18 cellular contexts compared by ENCODE assay signal in the genomic region with DNA sequence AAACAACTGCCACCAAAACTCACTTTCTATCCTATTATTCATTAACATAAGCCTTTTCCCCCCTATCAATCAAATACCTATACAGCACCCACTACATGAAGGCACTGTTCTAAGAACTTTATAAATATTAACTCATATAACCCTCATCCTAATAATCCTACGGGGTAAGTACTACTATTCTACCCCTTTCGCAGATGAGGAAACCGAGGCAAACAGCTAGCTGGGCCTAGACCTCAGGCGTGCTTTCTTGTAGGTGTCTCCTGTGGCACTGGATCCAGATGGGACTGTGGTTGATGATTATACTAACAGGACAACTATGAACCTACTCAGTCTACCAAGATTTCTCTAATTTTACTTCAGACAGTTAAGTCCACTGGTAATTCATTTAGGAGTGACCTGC.
DNase-seq lines count a peak whose midpoint lies in the region; ATAC-seq and TF ChIP-seq lines count a peak whose summit lies in the region.
"Had no signal": no experiment of that assay in that cellular context is flagged by ENCODE, and none has a peak within 500 bp of the region (broad histone marks: within the 10 kb centered on the region; RNA-seq: fewer than 3 reads in every experiment).

No MANE protein-coding gene starts in this region.

- peaks cover 3 to 23% of the 10 kb centered on the region in 2 donors for H3K36me3 Mint-ChIP-seq in activated T-cell treated with anti-CD3 and anti-CD28 coated beads, Interleukin-2, amount 50 U/mL, for 72 hours (ENCODE audit: insufficient read depth in 2 of 2)
- H3K36me3 Mint-ChIP-seq in activated T-cell treated with anti-CD3 and anti-CD28 coated beads, Interleukin-2, amount 50 U/mL, for 4 hours (ENCODE audit: insufficient read depth): peaks cover 27% of the 10 kb centered on the region
- H3K36me3 Mint-ChIP-seq in CD4-positive, alpha-beta memory T cell: peaks cover 54 to 75% of the 10 kb centered on the region in 2 donors
- peaks cover 95% of the 10 kb centered on the region for H3K36me3 Mint-ChIP-seq in activated T-helper 17 cell treated with anti-CD3 and anti-CD28 coated beads, Interleukin-2, amount 50 U/mL, for 72 hours (ENCODE audit: low read depth)
- H3K36me3 Mint-ChIP-seq in progenitor cell of endocrine pancreas (ENCODE audit: insufficient read depth): peaks cover 48% of the 10 kb centered on the region

- no peaks in the 10 kb centered on the region for H3K9me3 Mint-ChIP-seq in activated T-cell treated with anti-CD3 and anti-CD28 coated beads, Interleukin-2, amount 50 U/mL, for 72 hours
- H3K9me3 Mint-ChIP-seq in activated T-cell treated with anti-CD3 and anti-CD28 coated beads, Interleukin-2, amount 50 U/mL, for 4 hours: no peaks in the 10 kb centered on the region
- H3K9me3 Mint-ChIP-seq in CD4-positive, alpha-beta memory T cell: peaks cover 0 to 3% (median 0%) of the 10 kb centered on the region in 8 donors
- H3K9me3 Mint-ChIP-seq in activated T-helper 17 cell treated with anti-CD3 and anti-CD28 coated beads, Interleukin-2, amount 50 U/mL, for 72 hours: no peaks in the 10 kb centered on the region
- H3K9me3 Mint-ChIP-seq in progenitor cell of endocrine pancreas (ENCODE audit: low read depth): no peaks in the 10 kb centered on the region
- H3K9me3 Mint-ChIP-seq: CD8-positive, alpha-beta T cell had no signal

- no peaks in the 10 kb centered on the region for H3K4me1 Mint-ChIP-seq in activated T-cell treated with anti-CD3 and anti-CD28 coated beads, Interleukin-2, amount 50 U/mL, for 72 hours (ENCODE audit: low read depth)
- H3K4me1 Mint-ChIP-seq in activated T-cell treated with anti-CD3 and anti-CD28 coated beads, Interleukin-2, amount 50 U/mL, for 4 hours (ENCODE audit: low read depth): no peaks in the 10 kb centered on the region
- peaks cover 0 to 5% (median 3%) of the 10 kb centered on the region in 4 donors for H3K4me1 Mint-ChIP-seq in CD4-positive, alpha-beta memory T cell
- no peaks in the 10 kb centered on the region for H3K4me1 Mint-ChIP-seq in activated T-helper 17 cell treated with anti-CD3 and anti-CD28 coated beads, Interleukin-2, amount 50 U/mL, for 72 hours
- peaks cover 2% of the 10 kb centered on the region for H3K4me1 Mint-ChIP-seq in progenitor cell of endocrine pancreas (ENCODE audit: low read depth)

- TF ChIP-seq CTCF in progenitor cell of endocrine pancreas (IDR thresholded peaks at IDR 0.05; ENCODE audit: unreplicated experiment): no peak
- TF ChIP-seq CTCF in prostate gland (IDR thresholded peaks at IDR 0.05): no peak

- no peak for DNase-seq in activated T-cell treated with anti-CD3 and anti-CD28 coated beads, Interleukin-2, amount 50 U/mL, for 72 hours
- DNase-seq in activated T-cell treated with anti-CD3 and anti-CD28 coated beads, Interleukin-2, amount 50 U/mL, for 4 hours: no peak
- no peak for DNase-seq in CD4-positive, alpha-beta memory T cell
- DNase-seq in progenitor cell of endocrine pancreas (ENCODE audit: low spot score, unreplicated experiment) (no peak), NCI-H2196 treated with DMSO at 0.1 percent for 48 hours (lab: John Stamatoyannopoulos, UW; ENCODE audit: unreplicated experiment) (no peak), prostate gland (ENCODE audit: low spot score) (no peak)
- DNase-seq: CD8-positive, alpha-beta T cell; DMS79; GOT3; NCI-H1105 treated with DMSO at 0.1 percent for 48 hours; NCI-H1694; NCI-H2081 treated with DMSO at 0.1 percent for 48 hours; NK-92 treated with Interleukin-12 subunit alpha and Interleukin-12 subunit beta, amount 100 ng/mL, for 24 hours; Peyer's patch had no signal

- no peak overlapping the region for H3K4me3 ChIP-seq in CD4-positive, alpha-beta memory T cell (ENCODE audit: low read length in 2 of 2)
- H3K4me3 ChIP-seq in prostate gland: no peak overlapping the region
- H3K4me3 ChIP-seq: A549, BLaER1, Peyer's patch had no signal

- H3K9me3 ChIP-seq in CD4-positive, alpha-beta memory T cell (ENCODE audit: control insufficient read depth in 1 of 2, low read length in 2 of 2): no peaks in the 10 kb centered on the region
- H3K9me3 ChIP-seq in prostate gland: no peaks in the 10 kb centered on the region
- H3K9me3 ChIP-seq: A549, BLaER1, Peyer's patch had no signal

- peaks cover 65% of the 10 kb centered on the region for H3K36me3 ChIP-seq in CD4-positive, alpha-beta memory T cell (ENCODE audit: insufficient read depth, low read length)
- peaks cover 0 to 4% of the 10 kb centered on the region in 2 donors for H3K36me3 ChIP-seq in prostate gland

- POLR2A ChIA-PET in CD4-positive, alpha-beta memory T cell (lab: Charles Lee; ENCODE audit: partially characterized antibody): no interaction called here

- 97% methylated on average over 4 of the region's 4 CpGs for WGBS in prostate gland

- H3K27ac Mint-ChIP-seq in activated T-cell treated with anti-CD3 and anti-CD28 coated beads, Interleukin-2, amount 50 U/mL, for 72 hours: peak overlapping the region; percentile 5
- peak overlapping the region in 5 of 7 donors; percentile 1 to 47 (median 29) for H3K27ac Mint-ChIP-seq in CD4-positive, alpha-beta memory T cell
- peak overlapping the region; percentile 55 for H3K27ac Mint-ChIP-seq in activated T-helper 17 cell treated with anti-CD3 and anti-CD28 coated beads, Interleukin-2, amount 50 U/mL, for 72 hours
- H3K27ac Mint-ChIP-seq in progenitor cell of endocrine pancreas: peak overlapping the region; percentile 71

- H3K4me1 ChIP-seq in CD4-positive, alpha-beta memory T cell (ENCODE audit: insufficient read depth, low read length): no peaks in the 10 kb centered on the region
- H3K4me1 ChIP-seq in prostate gland (replicated peaks): no peaks in the 10 kb centered on the region
- H3K4me1 ChIP-seq: A549, Peyer's patch had no signal

- no peak overlapping the region for H3K27ac ChIP-seq in CD4-positive, alpha-beta memory T cell (ENCODE audit: low read depth, low read length)
- no peak overlapping the region for H3K27ac ChIP-seq in prostate gland
- H3K27ac ChIP-seq: A549, Peyer's patch had no signal

- no peak for TF ChIP-seq POLR2A in prostate gland (IDR thresholded peaks at IDR 0.05)

- intact Hi-C loops in CD4-positive, alpha-beta memory T cell (cut with micrococcal nuclease): no loop called here
- intact Hi-C loops in prostate gland (cut with DNase I): no loop called here

- H3K4me3 Mint-ChIP-seq in activated T-cell treated with anti-CD3 and anti-CD28 coated beads, Interleukin-2, amount 50 U/mL, for 72 hours: no peak overlapping the region
- H3K4me3 Mint-ChIP-seq in activated T-cell treated with anti-CD3 and anti-CD28 coated beads, Interleukin-2, amount 50 U/mL, for 4 hours: no peak overlapping the region
- no peak overlapping the region for H3K4me3 Mint-ChIP-seq in CD4-positive, alpha-beta memory T cell
- H3K4me3 Mint-ChIP-seq in activated T-helper 17 cell treated with anti-CD3 and anti-CD28 coated beads, Interleukin-2, amount 50 U/mL, for 72 hours: no peak overlapping the region
- H3K4me3 Mint-ChIP-seq in progenitor cell of endocrine pancreas (ENCODE audit: low read depth): no peak overlapping the region
- H3K4me3 Mint-ChIP-seq: CD8-positive, alpha-beta T cell had no signal

- no peaks in the 10 kb centered on the region for H3K27me3 ChIP-seq in CD4-positive, alpha-beta memory T cell (ENCODE audit: insufficient read depth, low read length)
- no peaks in the 10 kb centered on the region for H3K27me3 ChIP-seq in prostate gland (replicated peaks; ENCODE audit: insufficient read depth)
- H3K27me3 ChIP-seq: BLaER1, Peyer's patch had no signal

- H3K27me3 Mint-ChIP-seq in activated T-cell treated with anti-CD3 and anti-CD28 coated beads, Interleukin-2, amount 50 U/mL, for 72 hours (ENCODE audit: low read depth): no peaks in the 10 kb centered on the region
- H3K27me3 Mint-ChIP-seq in activated T-cell treated with anti-CD3 and anti-CD28 coated beads, Interleukin-2, amount 50 U/mL, for 4 hours (ENCODE audit: low read depth): no peaks in the 10 kb centered on the region
- H3K27me3 Mint-ChIP-seq in CD4-positive, alpha-beta memory T cell: no peaks in the 10 kb centered on the region
- H3K27me3 Mint-ChIP-seq in activated T-helper 17 cell treated with anti-CD3 and anti-CD28 coated beads, Interleukin-2, amount 50 U/mL, for 72 hours: no peaks in the 10 kb centered on the region
- H3K27me3 Mint-ChIP-seq in progenitor cell of endocrine pancreas: no peaks in the 10 kb centered on the region

- no peak for ATAC-seq in activated T-cell treated with anti-CD3 and anti-CD28 coated beads, Interleukin-2, amount 50 U/mL, for 72 hours (replicated peaks in 1 of 2)
- no peak for ATAC-seq in activated T-cell treated with anti-CD3 and anti-CD28 coated beads, Interleukin-2, amount 50 U/mL, for 4 hours
- no peak for ATAC-seq in activated T-helper 17 cell treated with anti-CD3 and anti-CD28 coated beads, Interleukin-2, amount 50 U/mL, for 72 hours (replicated peaks)
- ATAC-seq: A549; CD8-positive, alpha-beta T cell; Right ventricle myocardium inferior had no signal

- CTCF ChIA-PET in CD4-positive, alpha-beta memory T cell (lab: Charles Lee; ENCODE audit: partially characterized antibody): interaction anchor here (1.8 kb wide), 1 partner anchor 159 kb away, joined by 6 read pairs; no protein-coding TSS in a partner anchor

Comparison
In these comparisons a context has a peak if more than half of its experiments do, and no peak if none do; other contexts are left out.
1. H3K27ac Mint-ChIP-seq: peak in every context shown above with its lines; median percentile 71 in progenitor cell of endocrine pancreas; 55 in activated T-helper 17 cell treated with anti-CD3 and anti-CD28 coated beads, Interleukin-2, amount 50 U/mL, for 72 hours; 29 in CD4-positive, alpha-beta memory T cell; 5 in activated T-cell treated with anti-CD3 and anti-CD28 coated beads, Interleukin-2, amount 50 U/mL, for 72 hours.